14 cellular contexts compared by ENCODE assay signal in the genomic region with DNA sequence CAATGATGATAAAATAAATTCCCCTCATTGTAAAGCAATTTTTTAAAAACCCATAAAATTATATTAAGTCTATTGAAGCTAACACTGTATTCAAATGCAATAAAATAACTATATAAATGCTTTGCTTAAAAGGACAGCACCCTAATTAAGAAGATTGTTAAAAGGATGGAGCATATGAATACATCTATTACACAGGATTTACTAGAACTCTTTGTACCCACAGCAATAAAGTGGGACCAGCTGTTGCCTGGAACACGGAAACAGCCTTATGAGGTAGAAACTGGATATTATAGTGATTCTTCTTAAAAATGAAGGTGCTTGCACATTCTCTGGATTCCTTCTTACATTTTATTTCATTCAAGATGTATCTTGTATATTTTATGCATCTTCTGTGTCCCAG.
DNase-seq lines count a peak whose midpoint lies in the region; ATAC-seq, FAIRE-seq and TF ChIP-seq lines count a peak whose summit lies in the region.
"Had no signal": no experiment of that assay in that cellular context is flagged by ENCODE, and none has a peak within 500 bp of the region (broad histone marks: within the 10 kb centered on the region; RNA-seq: fewer than 3 reads in every experiment).

No MANE protein-coding gene starts in this region.

- intact Hi-C loops in HepG2 (cut with micrococcal nuclease; ENCODE audit: unreplicated experiment) (no loop called here), right lobe of liver (cut with DNase I) (no loop called here), left colon (cut with DNase I, micrococcal nuclease) (no loop called here)

- H3K4me1 Mint-ChIP-seq in activated T-cell treated with anti-CD3 and anti-CD28 coated beads, Interleukin-2, amount 50 U/mL, for 4 hours (ENCODE audit: low read depth): peaks cover 14% of the 10 kb centered on the region

- H3K4me1 ChIP-seq in HepG2 (ENCODE audit: insufficient read depth, low read length) (peaks cover 42% of the 10 kb centered on the region), right lobe of liver (peaks cover 0 to 23% (median 6%) of the 10 kb centered on the region in 4 donors), suprapubic skin (peaks cover 30% of the 10 kb centered on the region)

- H3K4me2 ChIP-seq in HepG2 (ENCODE audit: low read depth, low read length): peak overlapping the region; percentile 69

- H3K9ac ChIP-seq in HepG2 (ENCODE audit: insufficient read depth, low read depth, low read length): no peak overlapping the region

- WGBS in HepG2 (ENCODE audit: low lambda C conversion rate): 64% methylated on average over 1 of the region's 1 CpG
- 100% methylated on average over 1 of the region's 1 CpG for WGBS in right lobe of liver (ENCODE audit: insufficient coverage, low coverage, low lambda C conversion rate, missing lambda C conversion rate)
- 68% methylated on average over 1 of the region's 1 CpG for WGBS in suprapubic skin

- H3K36me3 Mint-ChIP-seq in activated T-cell treated with anti-CD3 and anti-CD28 coated beads, Interleukin-2, amount 50 U/mL, for 4 hours (ENCODE audit: insufficient read depth): no peaks in the 10 kb centered on the region

- H2AFZ ChIP-seq in HepG2 (ENCODE audit: low read length): no peak overlapping the region

- ATAC-seq in HepG2: no peak
- no peak for ATAC-seq in right lobe of liver
- peak; percentile 71 for ATAC-seq in left colon
- ATAC-seq in activated T-cell treated with anti-CD3 and anti-CD28 coated beads, Interleukin-2, amount 50 U/mL, for 4 hours: no peak

- no peaks in the 10 kb centered on the region for H4K20me1 ChIP-seq in HepG2 (ENCODE audit: insufficient read depth, low read length)

- H3K36me3 ChIP-seq in HepG2 (replicated peaks in 1 of 2; ENCODE audit: control insufficient read depth in 1 of 2, insufficient read depth in 2 of 2, low read length in 2 of 2) (no peaks in the 10 kb centered on the region), right lobe of liver (no peaks in the 10 kb centered on the region), suprapubic skin (no peaks in the 10 kb centered on the region)
- H3K36me3 ChIP-seq: BE2C had no signal

- H3K9me3 Mint-ChIP-seq in activated T-cell treated with anti-CD3 and anti-CD28 coated beads, Interleukin-2, amount 50 U/mL, for 4 hours: no peaks in the 10 kb centered on the region

- no peak for TF ChIP-seq CTCF in HepG2 (CRISPR knock-in tag; IDR thresholded peaks at IDR 0.05)
- no peak for TF ChIP-seq CTCF in right lobe of liver (IDR thresholded peaks at IDR 0.05)
- TF ChIP-seq CTCF in suprapubic skin (IDR thresholded peaks at IDR 0.05): no peak

- TF ChIP-seq POLR2A in HepG2 (IDR thresholded peaks at IDR 0.05; ENCODE audit: insufficient read depth in 1 of 2, low read depth in 2 of 2, low read length in 2 of 2) (no peak), right lobe of liver (IDR thresholded peaks at IDR 0.05) (no peak), suprapubic skin (IDR thresholded peaks at IDR 0.05) (no peak), GM12892 (IDR thresholded peaks at IDR 0.05; ENCODE audit: low read depth, low read length) (no peak)

- H3K27me3 ChIP-seq in HepG2 (ENCODE audit: control insufficient read depth in 1 of 2, insufficient read depth in 2 of 2, low read length in 2 of 2) (no peaks in the 10 kb centered on the region), right lobe of liver (no peaks in the 10 kb centered on the region), suprapubic skin (no peaks in the 10 kb centered on the region)
- H3K27me3 ChIP-seq: BE2C had no signal

- H3K9me3 ChIP-seq in HepG2 (ENCODE audit: low read length) (no peaks in the 10 kb centered on the region), right lobe of liver (no peaks in the 10 kb centered on the region), suprapubic skin (no peaks in the 10 kb centered on the region)
- H3K9me3 ChIP-seq: BE2C had no signal

- H3K27ac ChIP-seq in HepG2 (ENCODE audit: extremely low read length, insufficient read depth, low read length) (no peak overlapping the region), right lobe of liver (no peak overlapping the region), suprapubic skin (peak overlapping the region; percentile 9)

- no peaks in the 10 kb centered on the region for H3K27me3 Mint-ChIP-seq in activated T-cell treated with anti-CD3 and anti-CD28 coated beads, Interleukin-2, amount 50 U/mL, for 4 hours (ENCODE audit: low read depth)

- CTCF ChIA-PET in HepG2 (lab: Yijun Ruan, JAX; ENCODE audit: low intra/inter-chr PET ratio, low total read pairs): no interaction called here

- no peak for TF ChIP-seq RAD21 in HepG2 (CRISPR knock-in tag; IDR thresholded peaks at IDR 0.05)

- no peak for TF ChIP-seq EP300 in HepG2 (IDR thresholded peaks at IDR 0.05; ENCODE audit: low read depth in 2 of 2, low read length in 2 of 2)
- TF ChIP-seq EP300 in HepG2 (CRISPR knock-in tag; IDR thresholded peaks at IDR 0.05; ENCODE audit: borderline replicate concordance): no peak
- TF ChIP-seq EP300 in suprapubic skin (IDR thresholded peaks at IDR 0.05): no peak

- H3K4me3 Mint-ChIP-seq in activated T-cell treated with anti-CD3 and anti-CD28 coated beads, Interleukin-2, amount 50 U/mL, for 4 hours: no peak overlapping the region

- no peaks in the 10 kb centered on the region for H3K79me2 ChIP-seq in HepG2 (ENCODE audit: insufficient read depth, low read length)

- H3K4me3 ChIP-seq in HepG2 (replicated peaks in 1 of 3; ENCODE audit: insufficient read depth in 1 of 3, low read depth in 2 of 3, low read length in 3 of 3): no peak overlapping the region
- no peak overlapping the region for H3K4me3 ChIP-seq in right lobe of liver
- no peak overlapping the region for H3K4me3 ChIP-seq in suprapubic skin

- DNase-seq in HepG2 (ENCODE audit: low spot score) (no peak), right lobe of liver (no peak), left colon (no peak), suprapubic skin (ENCODE audit: low spot score in 2 of 2) (no peak), cerebellar cortex (ENCODE audit: low spot score) (no peak), GM12892 (ENCODE audit: insufficient read length) (no peak)
- no peak for DNase-seq in activated T-cell treated with anti-CD3 and anti-CD28 coated beads, Interleukin-2, amount 50 U/mL, for 4 hours
- DNase-seq: BE2C, DMS79, NCI-H187 treated with DMSO at 0.1 percent for 48 hours, NCI-H226, Right ventricle myocardium superior had no signal

- POLR2A ChIA-PET in HepG2 (lab: Yijun Ruan, JAX): no interaction called here

- no TSS peak for BruUV-seq in HepG2 (replicated peaks; lab: Mats Ljungman, UMichigan)

- in situ Hi-C loops in HepG2 (cut with HindIII; ENCODE audit: extremely low pct_ligation_motif_present, low pct_unique_long_range_greater_than_20kb): no loop called here

- FAIRE-seq in HepG2 (lab: Jason Lieb, UNC) (no peak), GM12892 (lab: Jason Lieb, UNC) (no peak)
- FAIRE-seq: D721Med, H54 had no signal

TF ChIP-seq in HepG2, 621 proteins besides CTCF, POLR2A, EP300 and RAD21:
- TF ChIP-seq CBX2 (IDR thresholded peaks at IDR 0.05; ENCODE audit: low read depth, low read length) (no peak), CBX2 (CRISPR knock-in tag; IDR thresholded peaks at IDR 0.05; ENCODE audit: low read depth) (no peak), GABPA (IDR thresholded peaks at IDR 0.05; ENCODE audit: low read depth, low read length) (no peak), GABPA (CRISPR knock-in tag; IDR thresholded peaks at IDR 0.05; ENCODE audit: low read depth) (0 out of 2 replicates have a peak, but pooled peaks have one; percentile 15), SMC3 (IDR thresholded peaks at IDR 0.05; ENCODE audit: low read length) (no peak)
